Comparison of ENCODE assay signal across 8 cellular contexts in the genomic region with DNA sequence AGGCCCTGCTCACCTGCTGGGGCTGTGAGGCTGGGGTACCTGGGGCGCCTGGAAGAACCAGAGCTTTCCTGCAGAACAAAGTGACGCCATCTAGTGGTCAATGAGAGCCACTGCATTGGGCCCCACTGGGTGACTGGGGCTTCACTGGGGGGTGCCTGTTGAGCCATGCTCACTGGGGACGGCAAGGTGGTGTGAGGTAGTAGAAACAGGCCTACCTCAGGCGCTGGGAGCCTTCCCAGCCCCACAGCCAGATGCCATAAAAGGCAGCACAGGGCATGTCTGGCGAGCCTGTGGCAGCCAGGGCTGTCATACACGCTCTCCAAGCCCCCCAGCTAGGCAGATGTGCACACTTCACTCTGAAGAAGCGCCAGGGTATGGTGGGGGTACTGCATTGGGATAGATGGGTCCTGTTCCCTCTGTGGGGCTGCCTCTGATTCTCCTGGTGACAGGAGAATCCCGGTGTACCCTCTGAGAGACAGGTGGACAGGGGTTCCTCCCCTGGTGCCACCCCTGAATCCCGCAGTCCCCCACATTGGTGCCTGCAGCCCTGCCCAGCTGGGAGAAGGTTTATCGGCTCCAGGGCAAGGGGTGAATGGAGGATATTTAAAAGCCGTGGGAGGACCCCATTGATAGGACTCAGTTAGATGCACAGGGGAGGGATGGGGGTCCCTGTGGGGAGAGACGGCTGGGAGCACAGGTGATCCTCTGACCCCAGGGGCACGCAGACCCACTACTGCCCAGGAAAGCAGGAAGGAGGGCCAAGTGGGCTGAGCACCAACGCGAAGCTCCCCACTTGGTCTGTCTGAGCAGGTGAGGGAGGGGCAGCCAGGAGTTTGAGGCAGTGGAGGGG.
DNase-seq lines count a peak whose midpoint lies in the region; ATAC-seq and TF ChIP-seq lines count a peak whose summit lies in the region.

No MANE protein-coding gene starts in this region.

- peak; percentile 17 for DNase-seq in activated T-helper 1 cell treated with Interleukin-2 at 50 U/mL for 16 hours (ENCODE audit: low read depth)
- no peak for DNase-seq in activated T-helper 1 cell treated with anti-CD3 and anti-CD28 coated beads, Interleukin-12 subunit alpha, Interleukin-12 subunit beta, Interleukin-2, Interleukin-4 antibody, amounts not matched to agents 30 ng/mL and 10 ng/mL and 1 ng/mL, durations not matched to agents 14 hours and 24 hours and 36 hours (ENCODE audit: low spot score)
- peak; percentile 58 for DNase-seq in SK-MEL-5 (ENCODE audit: low read depth, low spot score)
- DNase-seq in amniotic epithelial cell (ENCODE audit: low read depth), result peak; percentile 8
- no peak for DNase-seq in right lobe of liver
- peak; percentile 75 for DNase-seq in superior temporal gyrus (ENCODE audit: extremely low spot score)
- DNase-seq in NCI-H524 treated with DMSO at 0.1 percent for 48 hours (lab: John Stamatoyannopoulos, UW), result no peak

- H3K4me1 Mint-ChIP-seq in activated T-helper 1 cell treated with anti-CD3 and anti-CD28 coated beads, Interleukin-12 subunit alpha, Interleukin-12 subunit beta, Interleukin-2, Interleukin-4 antibody, amounts not matched to agents 30 ng/mL and 10 ng/mL and 1 ng/mL, durations not matched to agents 14 hours and 24 hours and 36 hours (ENCODE audit: low read depth), result no peaks in the 10 kb centered on the region

- no peak for TF ChIP-seq POLR2A in right lobe of liver (IDR thresholded peaks at IDR 0.05)

- H3K4me3 ChIP-seq in right lobe of liver, result no peak overlapping the region

- no peaks in the 10 kb centered on the region for H3K27me3 ChIP-seq in right lobe of liver

- WGBS in right lobe of liver (ENCODE audit: insufficient coverage, low coverage, low lambda C conversion rate, missing lambda C conversion rate), result 57% methylated on average over 10 of the region's 15 CpGs

- H3K9me3 Mint-ChIP-seq in activated T-helper 1 cell treated with anti-CD3 and anti-CD28 coated beads, Interleukin-12 subunit alpha, Interleukin-12 subunit beta, Interleukin-2, Interleukin-4 antibody, amounts not matched to agents 30 ng/mL and 10 ng/mL and 1 ng/mL, durations not matched to agents 14 hours and 24 hours and 36 hours, result no peaks in the 10 kb centered on the region

- in situ Hi-C loops in SK-MEL-5 (cut with HindIII; ENCODE audit: low pct_unique_long_range_greater_than_20kb, low sequenced_read_pairs), result no loop called here

- no peaks in the 10 kb centered on the region for H3K36me3 Mint-ChIP-seq in activated T-helper 1 cell treated with anti-CD3 and anti-CD28 coated beads, Interleukin-12 subunit alpha, Interleukin-12 subunit beta, Interleukin-2, Interleukin-4 antibody, amounts not matched to agents 30 ng/mL and 10 ng/mL and 1 ng/mL, durations not matched to agents 14 hours and 24 hours and 36 hours (ENCODE audit: low read depth)

- H3K27ac ChIP-seq in right lobe of liver, result no peak overlapping the region

- H3K4me1 ChIP-seq in right lobe of liver, result no peaks in the 10 kb centered on the region

- H3K36me3 ChIP-seq in right lobe of liver, result no peaks in the 10 kb centered on the region

- H3K27me3 Mint-ChIP-seq in activated T-helper 1 cell treated with anti-CD3 and anti-CD28 coated beads, Interleukin-12 subunit alpha, Interleukin-12 subunit beta, Interleukin-2, Interleukin-4 antibody, amounts not matched to agents 30 ng/mL and 10 ng/mL and 1 ng/mL, durations not matched to agents 14 hours and 24 hours and 36 hours (ENCODE audit: insufficient read depth), result peaks cover 1% of the 10 kb centered on the region

- no peaks in the 10 kb centered on the region for H3K9me3 ChIP-seq in right lobe of liver

- H3K4me3 Mint-ChIP-seq in activated T-helper 1 cell treated with anti-CD3 and anti-CD28 coated beads, Interleukin-12 subunit alpha, Interleukin-12 subunit beta, Interleukin-2, Interleukin-4 antibody, amounts not matched to agents 30 ng/mL and 10 ng/mL and 1 ng/mL, durations not matched to agents 14 hours and 24 hours and 36 hours, result no peak overlapping the region

- intact Hi-C loops in activated T-helper 1 cell treated with anti-CD3 and anti-CD28 coated beads, Interleukin-12 subunit alpha, Interleukin-12 subunit beta, Interleukin-2, Interleukin-4 antibody, amounts not matched to agents 30 ng/mL and 10 ng/mL and 1 ng/mL, durations not matched to agents 14 hours and 24 hours and 36 hours (cut with micrococcal nuclease), result loop anchor here (5.0 kb wide), 1 partner anchor 99 kb away; no protein-coding TSS in a partner anchor
- intact Hi-C loops in right lobe of liver (cut with DNase I), result no loop called here

- TF ChIP-seq CTCF in right lobe of liver (IDR thresholded peaks at IDR 0.05), result peak in 3 of 4 donors; percentile 34 to 43 (median 38)

- ATAC-seq in right lobe of liver (peak in 2 of 4 donors; percentile 6 to 24), HG03442 (IDR thresholded peaks at IDR 0.05; ENCODE audit: unreplicated experiment) (no peak)

- no peak overlapping the region for H3K27ac Mint-ChIP-seq in activated T-helper 1 cell treated with anti-CD3 and anti-CD28 coated beads, Interleukin-12 subunit alpha, Interleukin-12 subunit beta, Interleukin-2, Interleukin-4 antibody, amounts not matched to agents 30 ng/mL and 10 ng/mL and 1 ng/mL, durations not matched to agents 14 hours and 24 hours and 36 hours

Comparison
In these comparisons a context has a peak if more than half of its experiments do, and no peak if none do; other contexts are left out.
1. DNase-seq: peak in activated T-helper 1 cell treated with Interleukin-2 at 50 U/mL for 16 hours (single experiment), SK-MEL-5 (single experiment), amniotic epithelial cell (single experiment) and superior temporal gyrus (single experiment); none in activated T-helper 1 cell treated with anti-CD3 and anti-CD28 coated beads, Interleukin-12 subunit alpha, Interleukin-12 subunit beta, Interleukin-2, Interleukin-4 antibody, amounts not matched to agents 30 ng/mL and 10 ng/mL and 1 ng/mL, durations not matched to agents 14 hours and 24 hours and 36 hours (single experiment), right lobe of liver (0 of 3) and NCI-H524 treated with DMSO at 0.1 percent for 48 hours (single experiment).